In genomic region chr2:152730591-152731333, GRCh38 we compare ENCODE assay signal across 8 cellular contexts. TPM values are rescaled to one million over a fixed set of nuclear protein-coding genes. Genes with fewer than 3 reads are reported as not detected.
DNase-seq lines count a peak whose midpoint lies in the region; ATAC-seq and TF ChIP-seq lines count a peak whose summit lies in the region.
"Had no signal": no experiment of that assay in that cellular context is flagged by ENCODE, and none has a peak within 500 bp of the region (broad histone marks: within the 10 kb centered on the region; RNA-seq: fewer than 3 reads in every experiment).

No MANE protein-coding gene starts in this region.

- H3K27me3 ChIP-seq in PC-9 (ENCODE audit: insufficient read depth, low read depth) = no peaks in the 10 kb centered on the region

- H3K4me3 ChIP-seq in PC-9 = peak overlapping the region; percentile 12; the same call in 1 of the 2 replicates
- H3K4me3 ChIP-seq: thoracic aorta had no signal

- DNase-seq in PC-9 (peak; percentile 8 to 80), NAMALWA (ENCODE audit: low spot score) (no peak), head of caudate nucleus (no peak)
- peak; percentile 55 to 75 (median 63) for DNase-seq in effector memory CD8-positive, alpha-beta T cell

- peak overlapping the region; percentile 67 for H3K4me2 ChIP-seq in PC-9

- no peaks in the 10 kb centered on the region for H3K9me3 Mint-ChIP-seq in effector memory CD8-positive, alpha-beta T cell

- CTCF ChIA-PET in PC-9 (lab: Charles Lee) = interaction anchor here (0.6 kb wide), 1 partner anchor 14 kb away, joined by 4 read pairs; no protein-coding TSS in a partner anchor

- H3F3A ChIP-seq in PC-9 (ENCODE audit: insufficient read depth, low read depth) = peaks cover 20% of the 10 kb centered on the region

- H3K9me2 ChIP-seq in PC-9 (ENCODE audit: insufficient read depth) = no peaks in the 10 kb centered on the region

- H3K4me1 ChIP-seq in PC-9 (replicated peaks; ENCODE audit: insufficient read depth) = peaks cover 26% of the 10 kb centered on the region

- peak overlapping the region; percentile 3 to 19 for H3K27ac Mint-ChIP-seq in effector memory CD8-positive, alpha-beta T cell

- no peaks in the 10 kb centered on the region for H3K9me3 ChIP-seq in PC-9 (ENCODE audit: insufficient read depth, low read depth)
- H3K9me3 ChIP-seq: thoracic aorta had no signal

- POLR2A ChIA-PET in PC-9 (lab: Charles Lee; ENCODE audit: unreplicated experiment) = interaction anchor here (0.5 to 0.7 kb wide), 2 partner anchors 34 to 197 kb away, joined by 3 to 5 read pairs; no protein-coding TSS in a partner anchor

- H3K27ac ChIP-seq in PC-9 = peak overlapping the region; percentile 72
- H3K27ac ChIP-seq: thoracic aorta had no signal

- no TSS peak for BruUV-seq in PC-9 (replicated peaks; lab: Mats Ljungman, UMichigan)

- H3K4me3 Mint-ChIP-seq in effector memory CD8-positive, alpha-beta T cell = peak overlapping the region; percentile 0 to 74

- no peaks in the 10 kb centered on the region for H3K27me3 Mint-ChIP-seq in effector memory CD8-positive, alpha-beta T cell

- H3K36me3 Mint-ChIP-seq in effector memory CD8-positive, alpha-beta T cell (ENCODE audit: insufficient read depth) = peaks cover 9% of the 10 kb centered on the region

- intact Hi-C loops in PC-9 (cut with micrococcal nuclease; ENCODE audit: unreplicated experiment) = no loop called here
- intact Hi-C loops in head of caudate nucleus (cut with DNase I) = no loop called here

- TF ChIP-seq CTCF in PC-9 (conservative IDR thresholded peaks at IDR 0.05) = no peak

- 0 out of 2 replicates have a peak, but pooled peaks cover 3% of the 10 kb centered on the region for H3K79me2 ChIP-seq in PC-9 (ENCODE audit: low read depth)

- H4K20me1 ChIP-seq in PC-9 (ENCODE audit: insufficient read depth) = peaks cover 13% of the 10 kb centered on the region

- peak; percentile 67 for ATAC-seq in GM19043 (IDR thresholded peaks at IDR 0.05; ENCODE audit: low read depth, unreplicated experiment)
- ATAC-seq in HG02885 (IDR thresholded peaks at IDR 0.05; ENCODE audit: poor library complexity, unreplicated experiment) = peak; percentile 77
- peak; percentile 96 for ATAC-seq in effector memory CD8-positive, alpha-beta T cell (replicated peaks)
- ATAC-seq in GM19023 (IDR thresholded peaks at IDR 0.05; ENCODE audit: unreplicated experiment) = no peak

- peaks cover 14 to 25% of the 10 kb centered on the region in 2 donors for H3K4me1 Mint-ChIP-seq in effector memory CD8-positive, alpha-beta T cell (ENCODE audit: low read depth in 2 of 2)

- no peak overlapping the region for H2AFZ ChIP-seq in PC-9

- H3K36me3 ChIP-seq in PC-9 (ENCODE audit: low read depth) = no peaks in the 10 kb centered on the region
- H3K36me3 ChIP-seq: thoracic aorta had no signal

RNA-seq across cellular contexts. Expression of gene ARL6IP6, which starts 12.3 kb away (rescaled TPM):
- 24.5 and 27.2 TPM in 2 replicates for total RNA-seq in PC-9 (2021)

RNA-seq across cellular contexts. Expression of gene PRPF40A, which starts 13.5 kb away (rescaled TPM):
- total RNA-seq in PC-9 (2021) = 94.1 and 119 TPM in 2 replicates

Comparison
In these comparisons a context has a peak if more than half of its experiments do, and no peak if none do; other contexts are left out.
1. DNase-seq: peak in PC-9 (2 of 2) and effector memory CD8-positive, alpha-beta T cell (3 of 3); none in NAMALWA (single experiment) and head of caudate nucleus (0 of 42).